Comparison of ENCODE assay signal across 27 cellular contexts in genomic region chr12:71000255-71000654, GRCh38.
"Had no signal": no experiment of that assay in that cellular context is flagged by ENCODE, and none has a peak within 500 bp of the region (broad histone marks: within the 10 kb centered on the region; RNA-seq: fewer than 3 reads in every experiment).

No MANE protein-coding gene starts in this region.

- DNase-seq: activated CD4-positive, alpha-beta T cell treated with anti-CD3 and anti-CD28 coated beads for 4 hours; activated CD4-positive, alpha-beta T cell treated with anti-CD3 and anti-CD28 coated beads, Interleukin-2, amount 50 U/mL, for 4 hours; activated CD8-positive, alpha-beta memory T cell treated with anti-CD3 and anti-CD28 coated beads for 24 hours; activated effector memory CD4-positive, alpha-beta T cell treated with Interleukin-2 at 50 U/mL for 16 hours; activated naive CD4-positive, alpha-beta T cell treated with Interleukin-2 at 50 U/mL for 16 hours; adrenal gland; central memory CD4-positive, alpha-beta T cell; endodermal cell; esophagus squamous epithelium; left lung; lower lobe of right lung; mesendoderm; natural killer cell; ovary; psoas muscle; stimulated activated CD4-positive, alpha-beta T cell treated with anti-CD3 and anti-CD28 coated beads, Interleukin-1b, Interleukin-23, amount 100 ng/mL, for 48 hours; stimulated activated CD4-positive, alpha-beta T cell treated with anti-CD3 and anti-CD28 coated beads, Interleukin-4, amount 100 ng/mL, for 4 hours; stimulated activated CD8-positive, alpha-beta memory T cell treated with anti-CD3 and anti-CD28 coated beads, Interleukin-4, amount 100 ng/mL, for 48 hours; stimulated activated naive CD8-positive, alpha-beta T cell treated with anti-CD3 and anti-CD28 coated beads, Interleukin-15, amount 100 ng/mL, for 72 hours; substantia nigra had no signal

- H3K4me1 ChIP-seq: adrenal gland, esophagus squamous epithelium, left lung, lower lobe of right lung, psoas muscle had no signal

- H3K36me3 ChIP-seq: adrenal gland, esophagus squamous epithelium, left lung, lower lobe of right lung, ovary, tibial nerve had no signal

- H3K4me2 ChIP-seq: smooth muscle cell had no signal

- H3K9me3 ChIP-seq: adrenal gland, esophagus squamous epithelium, left lung, lower lobe of right lung, ovary, psoas muscle, tibial nerve had no signal

- H3K4me3 ChIP-seq: adrenal gland, esophagus squamous epithelium, left lung, lower lobe of right lung, ovary, psoas muscle, smooth muscle cell, tibial nerve had no signal

- ATAC-seq: left lung; lower lobe of right lung; natural killer cell; psoas muscle; stimulated activated memory B cell treated with anti-CD40 and anti-IgM and Interleukin-4, amounts not matched to agents 10 μg/mL and 1 μg/mL and 100 μg/mL, for 72 hours; stimulated activated naive CD8-positive, alpha-beta T cell treated with anti-CD3 and anti-CD28 coated beads, Interleukin-15, amount 100 ng/mL, for 72 hours had no signal

- H3K27me3 ChIP-seq: adrenal gland, esophagus squamous epithelium, left lung, ovary, tibial nerve had no signal

- H3K27ac ChIP-seq: adrenal gland, esophagus squamous epithelium, left lung, lower lobe of right lung, ovary, psoas muscle, VCaP had no signal

- FAIRE-seq: frontal cortex, islet of Langerhans, TTC549 had no signal
